ENCODE assay signal across 28 cellular contexts in the genomic region with DNA sequence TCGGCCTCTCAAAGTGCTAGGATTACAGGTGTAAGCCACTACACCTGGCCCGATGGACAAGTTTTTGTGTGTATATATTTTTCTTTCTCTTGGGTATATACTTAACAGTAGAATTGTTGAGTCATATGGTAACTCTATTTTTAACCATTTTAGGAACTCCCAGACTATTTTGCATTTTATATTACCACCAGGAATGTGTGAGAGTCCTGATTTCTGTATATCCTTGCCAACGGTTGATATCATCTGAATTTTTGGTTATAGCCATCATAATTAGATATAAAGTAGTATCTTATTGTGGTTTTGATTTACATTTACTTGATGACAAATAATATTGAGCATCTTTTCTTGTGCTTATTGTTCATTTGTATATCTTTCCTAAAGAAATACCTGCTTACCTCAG.
"Had no signal": no experiment of that assay in that cellular context is flagged by ENCODE, and none has a peak within 500 bp of the region (broad histone marks: within the 10 kb centered on the region; RNA-seq: fewer than 3 reads in every experiment).

No MANE protein-coding gene starts in this region.

- FAIRE-seq: bronchial epithelial cell, TTC549 had no signal

- DNase-seq: activated CD4-positive, alpha-beta T cell treated with anti-CD3 and anti-CD28 coated beads, Interleukin-2, amount 50 U/mL, for 4 hours; activated CD8-positive, alpha-beta T cell treated with anti-CD3 and anti-CD28 coated beads for 36 hours; activated gamma-delta T cell; activated naive CD4-positive, alpha-beta T cell treated with Interleukin-2 at 50 U/mL for 16 hours; activated naive CD8-positive, alpha-beta T cell treated with anti-CD3 and anti-CD28 coated beads, Interleukin-2, amount 10 ng/mL, durations not matched to agents 7 days and 5 days; activated T-cell treated with anti-CD3 and anti-CD28 coated beads, Interleukin-2, amount 50 U/mL, for 1 hour; activated T-cell treated with anti-CD3 and anti-CD28 coated beads, Interleukin-2, amount 50 U/mL, for 72 hours; amygdala; caudate nucleus; cerebellar nuclear complex; Kasumi-1; KG1; MM.1S; MV-4-11; NCI-H1092; NCI-H1436 treated with DMSO at 0.1 percent for 48 hours; NCI-H1694 treated with DMSO at 0.1 percent for 48 hours; NCI-H2029; NCI-H2171; NCI-H510A; NCI-H526; NCI-H748 treated with DMSO at 0.1 percent for 48 hours; SHP77; SJCRH30 had no signal

- H3K27ac ChIP-seq: ascending aorta, SJCRH30, SK-N-MC had no signal

- H3K4me3 ChIP-seq: ascending aorta, SJCRH30, SK-N-MC had no signal

- H3K27me3 ChIP-seq: ascending aorta, SJCRH30 had no signal
